ENCODE assay signal across 24 cellular contexts in genomic region chr12:85621041-85621440, GRCh38.
"Had no signal": no experiment of that assay in that cellular context is flagged by ENCODE, and none has a peak within 500 bp of the region (broad histone marks: within the 10 kb centered on the region; RNA-seq: fewer than 3 reads in every experiment).

No MANE protein-coding gene starts in this region.

- H3K4me3 ChIP-seq: gastrocnemius medialis, mucosa of descending colon, testis had no signal

- H3K27ac ChIP-seq: gastrocnemius medialis, testis, WERI-Rb-1 had no signal

- H3K9me3 Mint-ChIP-seq: activated CD4-positive, alpha-beta T cell treated with anti-CD3 and anti-CD28 coated beads, Interleukin-2, amount 10 ng/mL, durations not matched to agents 7 days and 5 days; activated CD8-positive, alpha-beta T cell treated with anti-CD3 and anti-CD28 coated beads for 36 hours; activated naive CD4-positive, alpha-beta T cell treated with anti-CD3 and anti-CD28 coated beads, Interleukin-2, amount 10 ng/mL, durations not matched to agents 7 days and 5 days; brain; memory B cell had no signal

- H3K4me1 ChIP-seq: gastrocnemius medialis, testis had no signal

- H3K9me3 ChIP-seq: gastrocnemius medialis, mucosa of descending colon, testis had no signal

- H3K27me3 ChIP-seq: gastrocnemius medialis, testis had no signal

- H3K36me3 ChIP-seq: gastrocnemius medialis, WERI-Rb-1 had no signal

- H3K36me3 Mint-ChIP-seq: activated CD8-positive, alpha-beta memory T cell treated with anti-CD3 and anti-CD28 coated beads, Interleukin-2, amount 10 ng/mL, durations not matched to agents 7 days and 5 days; activated naive CD4-positive, alpha-beta T cell treated with anti-CD3 and anti-CD28 coated beads, Interleukin-2, amount 10 ng/mL, durations not matched to agents 7 days and 5 days; brain; memory B cell had no signal

- H3K4me1 Mint-ChIP-seq: activated CD4-positive, alpha-beta T cell treated with anti-CD3 and anti-CD28 coated beads, Interleukin-2, amount 10 ng/mL, durations not matched to agents 7 days and 5 days; activated CD8-positive, alpha-beta memory T cell treated with anti-CD3 and anti-CD28 coated beads, Interleukin-2, amount 10 ng/mL, durations not matched to agents 7 days and 5 days; activated naive CD4-positive, alpha-beta T cell treated with anti-CD3 and anti-CD28 coated beads, Interleukin-2, amount 10 ng/mL, durations not matched to agents 7 days and 5 days; memory B cell had no signal

- H3K27ac Mint-ChIP-seq: activated CD4-positive, alpha-beta T cell treated with anti-CD3 and anti-CD28 coated beads, Interleukin-2, amount 10 ng/mL, durations not matched to agents 7 days and 5 days; activated CD8-positive, alpha-beta memory T cell treated with anti-CD3 and anti-CD28 coated beads, Interleukin-2, amount 10 ng/mL, durations not matched to agents 7 days and 5 days; activated CD8-positive, alpha-beta T cell treated with anti-CD3 and anti-CD28 coated beads for 36 hours; activated naive CD4-positive, alpha-beta T cell treated with anti-CD3 and anti-CD28 coated beads, Interleukin-2, amount 10 ng/mL, durations not matched to agents 7 days and 5 days; brain; memory B cell had no signal

- ATAC-seq: activated CD8-positive, alpha-beta memory T cell treated with anti-CD3 and anti-CD28 coated beads, Interleukin-2, amount 10 ng/mL, durations not matched to agents 7 days and 5 days; activated CD8-positive, alpha-beta T cell treated with anti-CD3 and anti-CD28 coated beads for 36 hours; esophagus mucosa; gastrocnemius medialis; left cardiac atrium; mucosa of descending colon had no signal

- H3K4me3 Mint-ChIP-seq: activated CD4-positive, alpha-beta T cell treated with anti-CD3 and anti-CD28 coated beads, Interleukin-2, amount 10 ng/mL, durations not matched to agents 7 days and 5 days; activated CD8-positive, alpha-beta memory T cell treated with anti-CD3 and anti-CD28 coated beads, Interleukin-2, amount 10 ng/mL, durations not matched to agents 7 days and 5 days; activated CD8-positive, alpha-beta T cell treated with anti-CD3 and anti-CD28 coated beads for 36 hours; activated naive CD4-positive, alpha-beta T cell treated with anti-CD3 and anti-CD28 coated beads, Interleukin-2, amount 10 ng/mL, durations not matched to agents 7 days and 5 days; brain; memory B cell had no signal

- H3K27me3 Mint-ChIP-seq: activated CD4-positive, alpha-beta T cell treated with anti-CD3 and anti-CD28 coated beads, Interleukin-2, amount 10 ng/mL, durations not matched to agents 7 days and 5 days; activated CD8-positive, alpha-beta memory T cell treated with anti-CD3 and anti-CD28 coated beads, Interleukin-2, amount 10 ng/mL, durations not matched to agents 7 days and 5 days; activated CD8-positive, alpha-beta T cell treated with anti-CD3 and anti-CD28 coated beads for 36 hours; activated naive CD4-positive, alpha-beta T cell treated with anti-CD3 and anti-CD28 coated beads, Interleukin-2, amount 10 ng/mL, durations not matched to agents 7 days and 5 days; brain; memory B cell had no signal

- DNase-seq: activated CD4-positive, alpha-beta T cell treated with anti-CD3 and anti-CD28 coated beads, Interleukin-2, amount 10 ng/mL, durations not matched to agents 7 days and 5 days; activated CD4-positive, CD25-positive, alpha-beta regulatory T cell treated with anti-CD3 and anti-CD28 coated beads, Interleukin-2, amount 50 U/mL, for 72 hours; activated CD8-positive, alpha-beta memory T cell treated with anti-CD3 and anti-CD28 coated beads, Interleukin-2, amount 10 ng/mL, durations not matched to agents 7 days and 5 days; activated CD8-positive, alpha-beta T cell treated with anti-CD3 and anti-CD28 coated beads for 36 hours; activated effector memory CD4-positive, alpha-beta T cell treated with anti-CD3 and anti-CD28 coated beads, Interleukin-2, amount 50 U/mL, for 16 hours; activated naive CD4-positive, alpha-beta T cell treated with anti-CD3 and anti-CD28 coated beads, Interleukin-2, amount 10 ng/mL, durations not matched to agents 7 days and 5 days; activated T-cell treated with anti-CD3 and anti-CD28 coated beads for 4 hours; caudate nucleus; effector memory CD4-positive, alpha-beta T cell; gastrocnemius medialis; hippocampal formation; left cardiac atrium; mucosa of descending colon; retina; stimulated activated CD4-positive, alpha-beta T cell treated with anti-CD3 and anti-CD28 coated beads, Interleukin-2, amount 100 ng/mL, for 48 hours; stimulated activated CD8-positive, alpha-beta memory T cell treated with anti-CD3 and anti-CD28 coated beads, Interleukin-4, amount 100 ng/mL, for 48 hours; stimulated activated naive CD4-positive, alpha-beta T cell; T-helper 1 cell; testis; trophoblast cell; WERI-Rb-1 had no signal
